In genomic region chr21:17257784-17258183, GRCh38 we compare ENCODE assay signal across 19 cellular contexts.
"Had no signal": no experiment of that assay in that cellular context is flagged by ENCODE, and none has a peak within 500 bp of the region (broad histone marks: within the 10 kb centered on the region; RNA-seq: fewer than 3 reads in every experiment).

No MANE protein-coding gene starts in this region.

- H3K9me3 ChIP-seq: adrenal gland, pancreas, right lobe of liver, upper lobe of right lung had no signal

- H3K27ac ChIP-seq: adrenal gland, cardiac muscle cell, epithelial cell of prostate, pancreas, right lobe of liver, upper lobe of right lung, WERI-Rb-1 had no signal

- H3K27ac Mint-ChIP-seq: activated naive CD4-positive, alpha-beta T cell treated with anti-CD3 and anti-CD28 coated beads, Interleukin-2, amount 50 U/mL, for 72 hours; activated T-helper 1 cell treated with anti-CD3 and anti-CD28 coated beads, Interleukin-12 subunit alpha, Interleukin-12 subunit beta, Interleukin-2, Interleukin-4 antibody, amounts not matched to agents 30 ng/mL and 10 ng/mL and 1 ng/mL, durations not matched to agents 14 hours and 24 hours and 36 hours; dendritic cell treated with granulocyte-macrophage colony-stimulating factor and Interleukin-4, amounts not matched to agents 40 ng/mL and 50 ng/mL, for 4 days; effector memory CD8-positive, alpha-beta T cell; naive thymus-derived CD4-positive, alpha-beta T cell; stimulated activated memory B cell treated with anti-CD40 and anti-IgM and Interleukin-4, amounts not matched to agents 10 μg/mL and 1 μg/mL and 100 μg/mL, for 72 hours; T-helper 17 cell had no signal

- H3K4me1 Mint-ChIP-seq: naive thymus-derived CD4-positive, alpha-beta T cell; stimulated activated memory B cell treated with anti-CD40 and anti-IgM and Interleukin-4, amounts not matched to agents 10 μg/mL and 1 μg/mL and 100 μg/mL, for 72 hours; T-helper 17 cell had no signal

- H3K36me3 ChIP-seq: adrenal gland, cardiac muscle cell, pancreas, right lobe of liver, upper lobe of right lung, WERI-Rb-1 had no signal

- H3K4me3 ChIP-seq: adrenal gland, cardiac muscle cell, pancreas, right lobe of liver, upper lobe of right lung had no signal

- H3K36me3 Mint-ChIP-seq: activated naive CD4-positive, alpha-beta T cell treated with anti-CD3 and anti-CD28 coated beads, Interleukin-2, amount 50 U/mL, for 72 hours; naive thymus-derived CD4-positive, alpha-beta T cell; stimulated activated memory B cell treated with anti-CD40 and anti-IgM and Interleukin-4, amounts not matched to agents 10 μg/mL and 1 μg/mL and 100 μg/mL, for 72 hours had no signal

- DNase-seq: activated CD4-positive, alpha-beta T cell treated with anti-CD3 and anti-CD28 coated beads for 1 hour; activated CD4-positive, alpha-beta T cell treated with anti-CD3 and anti-CD28 coated beads, Interleukin-2, amount 50 U/mL, for 4 hours; activated gamma-delta T cell treated with Interleukin-2 at 50 U/mL for 16 hours; adrenal gland; effector memory CD8-positive, alpha-beta T cell; mesendoderm; naive thymus-derived CD4-positive, alpha-beta T cell; pancreas; right lobe of liver; stimulated activated CD4-positive, alpha-beta T cell treated with anti-CD3 and anti-CD28 coated beads, Interleukin-4, amount 100 ng/mL, for 4 hours; T-helper 17 cell; upper lobe of right lung; WERI-Rb-1 had no signal

- H3K4me3 Mint-ChIP-seq: activated T-helper 1 cell treated with anti-CD3 and anti-CD28 coated beads, Interleukin-12 subunit alpha, Interleukin-12 subunit beta, Interleukin-2, Interleukin-4 antibody, amounts not matched to agents 30 ng/mL and 10 ng/mL and 1 ng/mL, durations not matched to agents 14 hours and 24 hours and 36 hours; dendritic cell treated with granulocyte-macrophage colony-stimulating factor and Interleukin-4, amounts not matched to agents 40 ng/mL and 50 ng/mL, for 4 days; effector memory CD8-positive, alpha-beta T cell; naive thymus-derived CD4-positive, alpha-beta T cell; stimulated activated memory B cell treated with anti-CD40 and anti-IgM and Interleukin-4, amounts not matched to agents 10 μg/mL and 1 μg/mL and 100 μg/mL, for 72 hours; T-helper 17 cell had no signal

- ATAC-seq: activated naive CD4-positive, alpha-beta T cell treated with anti-CD3 and anti-CD28 coated beads, Interleukin-2, amount 50 U/mL, for 72 hours; effector memory CD8-positive, alpha-beta T cell; naive thymus-derived CD4-positive, alpha-beta T cell; pancreas; right lobe of liver; stimulated activated memory B cell treated with anti-CD40 and anti-IgM and Interleukin-4, amounts not matched to agents 10 μg/mL and 1 μg/mL and 100 μg/mL, for 72 hours; T-helper 17 cell; upper lobe of right lung had no signal

- H3K4me1 ChIP-seq: adrenal gland, pancreas, right lobe of liver, upper lobe of right lung had no signal

- H3K27me3 Mint-ChIP-seq: dendritic cell treated with granulocyte-macrophage colony-stimulating factor and Interleukin-4, amounts not matched to agents 40 ng/mL and 50 ng/mL, for 4 days; effector memory CD8-positive, alpha-beta T cell; naive thymus-derived CD4-positive, alpha-beta T cell; stimulated activated memory B cell treated with anti-CD40 and anti-IgM and Interleukin-4, amounts not matched to agents 10 μg/mL and 1 μg/mL and 100 μg/mL, for 72 hours; T-helper 17 cell had no signal

- H3K27me3 ChIP-seq: adrenal gland, cardiac muscle cell, pancreas, right lobe of liver, upper lobe of right lung had no signal
